Comparison of ENCODE assay signal across 20 cellular contexts in genomic region chr10:130742936-130743675, GRCh38.
"Had no signal": no experiment of that assay in that cellular context is flagged by ENCODE, and none has a peak within 500 bp of the region (broad histone marks: within the 10 kb centered on the region; RNA-seq: fewer than 3 reads in every experiment).

No MANE protein-coding gene starts in this region.

- DNase-seq: activated CD4-positive, alpha-beta T cell treated with anti-CD3 and anti-CD28 coated beads for 36 hours; activated CD4-positive, alpha-beta T cell treated with anti-CD3 and anti-CD28 coated beads, Interleukin-2, amount 50 U/mL, for 4 hours; activated gamma-delta T cell treated with Interleukin-2 at 50 U/mL for 16 hours; anterior cingulate cortex; body of pancreas; dermis blood vessel endothelial cell; effector CD8-positive, alpha-beta T cell; foreskin keratinocyte; immature natural killer cell; left ventricle myocardium superior; mammary epithelial cell; nephron progenitor cell; stimulated activated CD4-positive, alpha-beta T cell treated with anti-CD3 and anti-CD28 coated beads, Interleukin-2, amount 100 ng/mL, for 48 hours; stimulated activated CD8-positive, alpha-beta memory T cell treated with anti-CD3 and anti-CD28 coated beads, Interleukin-4, amount 100 ng/mL, for 48 hours; stimulated activated naive B cell treated with anti-CD40 and anti-IgM and Interleukin-4, amounts not matched to agents 10 μg/mL and 1 μg/mL and 100 μg/mL, for 72 hours; T-helper 9 cell had no signal

- H3K9ac ChIP-seq: parathyroid adenoma had no signal

- H3K27me3 ChIP-seq: body of pancreas, cardiac muscle cell, foreskin keratinocyte, right lobe of liver had no signal

- H3K4me3 ChIP-seq: body of pancreas, cardiac muscle cell, right lobe of liver, smooth muscle cell had no signal

- H3K27ac ChIP-seq: body of pancreas, cardiac muscle cell, foreskin keratinocyte, parathyroid adenoma, right lobe of liver had no signal

- H3K36me3 ChIP-seq: cardiac muscle cell, right lobe of liver had no signal

- H3K4me1 ChIP-seq: body of pancreas, foreskin keratinocyte, parathyroid adenoma, right lobe of liver had no signal

- H3K9me3 ChIP-seq: body of pancreas, right lobe of liver had no signal
